In the genomic region with DNA sequence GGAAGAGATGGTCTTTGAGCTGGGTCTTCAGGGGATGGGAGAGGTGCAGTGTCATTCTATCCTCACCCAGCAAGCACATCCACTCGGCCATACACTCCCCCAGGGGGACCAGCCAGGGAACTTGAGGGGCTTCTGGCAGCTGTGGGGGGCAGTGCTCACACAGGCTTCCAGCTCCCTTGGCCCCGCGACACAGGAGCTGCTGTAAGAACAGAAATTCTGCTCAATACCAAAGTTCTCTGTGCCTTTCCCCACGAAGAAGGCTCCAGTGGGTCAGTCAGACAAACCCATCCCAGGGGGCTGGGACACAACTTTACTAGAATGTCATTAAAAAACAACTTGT, we compare ENCODE assay signal across 19 cellular contexts.
DNase-seq lines count a peak whose midpoint lies in the region; ATAC-seq and TF ChIP-seq lines count a peak whose summit lies in the region.
"Had no signal": no experiment of that assay in that cellular context is flagged by ENCODE, and none has a peak within 500 bp of the region (broad histone marks: within the 10 kb centered on the region; RNA-seq: fewer than 3 reads in every experiment).

No MANE protein-coding gene starts in this region.

- no peak for TF ChIP-seq POLR2A in spleen (IDR thresholded peaks at IDR 0.05)

- H3K9me3 Mint-ChIP-seq in nephron: no peaks in the 10 kb centered on the region
- H3K9me3 Mint-ChIP-seq in activated naive CD4-positive, alpha-beta T cell treated with anti-CD3 and anti-CD28 coated beads, Interleukin-2, amount 10 ng/mL, durations not matched to agents 7 days and 5 days: no peaks in the 10 kb centered on the region
- H3K9me3 Mint-ChIP-seq: CD14-positive monocyte, GM23338 had no signal

- no peak for TF ChIP-seq CTCF in right atrium auricular region (IDR thresholded peaks at IDR 0.05)
- no peak for TF ChIP-seq CTCF in heart right ventricle (IDR thresholded peaks at IDR 0.05)
- TF ChIP-seq CTCF in nephron (IDR thresholded peaks at IDR 0.05; ENCODE audit: unreplicated experiment in 3 of 3): no peak
- TF ChIP-seq CTCF in spleen (IDR thresholded peaks at IDR 0.05 in 8 of 11, conservative IDR thresholded peaks at IDR 0.05 in 3 of 11): no peak
- TF ChIP-seq CTCF in GM20000 (IDR thresholded peaks at IDR 0.05; ENCODE audit: extremely low read depth, missing control alignments): no peak

- CTCF ChIA-PET in activated naive CD4-positive, alpha-beta T cell treated with anti-CD3 and anti-CD28 coated beads, Interleukin-2, amount 10 ng/mL, durations not matched to agents 7 days and 5 days (lab: Charles Lee): no interaction called here

- H3K4me1 ChIP-seq in right atrium auricular region (no peaks in the 10 kb centered on the region), heart right ventricle (no peaks in the 10 kb centered on the region), spleen (no peaks in the 10 kb centered on the region)
- H3K4me1 ChIP-seq: HAP-1, SJSA1 had no signal

- no peaks in the 10 kb centered on the region for H3K9me3 ChIP-seq in right atrium auricular region
- H3K9me3 ChIP-seq in heart right ventricle: no peaks in the 10 kb centered on the region
- no peaks in the 10 kb centered on the region for H3K9me3 ChIP-seq in spleen
- H3K9me3 ChIP-seq: HAP-1, SJSA1 had no signal

- peaks cover 13% of the 10 kb centered on the region for H3K27me3 Mint-ChIP-seq in nephron (ENCODE audit: low read depth)
- no peaks in the 10 kb centered on the region for H3K27me3 Mint-ChIP-seq in activated naive CD4-positive, alpha-beta T cell treated with anti-CD3 and anti-CD28 coated beads, Interleukin-2, amount 10 ng/mL, durations not matched to agents 7 days and 5 days

- H3K36me3 Mint-ChIP-seq in nephron (ENCODE audit: low read depth): no peaks in the 10 kb centered on the region
- no peaks in the 10 kb centered on the region for H3K36me3 Mint-ChIP-seq in activated naive CD4-positive, alpha-beta T cell treated with anti-CD3 and anti-CD28 coated beads, Interleukin-2, amount 10 ng/mL, durations not matched to agents 7 days and 5 days
- H3K36me3 Mint-ChIP-seq: CD14-positive monocyte had no signal

- no peak overlapping the region for H3K4me3 ChIP-seq in right atrium auricular region
- no peak overlapping the region for H3K4me3 ChIP-seq in heart right ventricle
- H3K4me3 ChIP-seq in spleen: no peak overlapping the region
- H3K4me3 ChIP-seq: GM23338, HAP-1, SJSA1 had no signal

- H3K36me3 ChIP-seq in right atrium auricular region (no peaks in the 10 kb centered on the region), heart right ventricle (no peaks in the 10 kb centered on the region), spleen (no peaks in the 10 kb centered on the region)
- H3K36me3 ChIP-seq: HAP-1, SJSA1 had no signal

- peak; percentile 42 for DNase-seq in right atrium auricular region (ENCODE audit: low spot score)
- DNase-seq in heart right ventricle: no peak
- peak; percentile 32 for DNase-seq in spleen
- DNase-seq in activated naive CD4-positive, alpha-beta T cell treated with anti-CD3 and anti-CD28 coated beads, Interleukin-2, amount 10 ng/mL, durations not matched to agents 7 days and 5 days: no peak
- no peak for DNase-seq in GM20000 (ENCODE audit: low spot score)
- DNase-seq in hepatic stellate cell (ENCODE audit: low spot score): no peak
- DNase-seq: AML-193, KBM-7, MM.1S, NCI-H1048, NCI-H1417 treated with DMSO at 0.1 percent for 48 hours, NCI-H187, NCI-H446, NCI-H526 had no signal

- no peak overlapping the region for H3K27ac ChIP-seq in right atrium auricular region
- H3K27ac ChIP-seq in heart right ventricle: no peak overlapping the region
- no peak overlapping the region for H3K27ac ChIP-seq in spleen
- H3K27ac ChIP-seq: SJSA1 had no signal

- WGBS in heart right ventricle, 2 donors: 76 to 81% methylated on average over 4 of the region's 4 CpGs
- WGBS in spleen, 5 donors: 78 to 90% (median 86%) methylated on average over 2 to 4 of the region's 4 CpGs

- intact Hi-C loops in heart right ventricle (cut with DNase I): no loop called here
- intact Hi-C loops in spleen (cut with DNase I; ENCODE audit: low total_unique reads): no loop called here

- H3K27me3 ChIP-seq in right atrium auricular region: no peaks in the 10 kb centered on the region
- peaks cover 0 to 27% (median 14%) of the 10 kb centered on the region in 7 donors for H3K27me3 ChIP-seq in heart right ventricle
- H3K27me3 ChIP-seq in spleen (replicated peaks in 1 of 7): peaks cover 0 to 10% (median 0%) of the 10 kb centered on the region in 7 donors
- H3K27me3 ChIP-seq: SJSA1 had no signal

- no peak for ATAC-seq in heart right ventricle
- ATAC-seq: GM23338 had no signal

- H3K27ac Mint-ChIP-seq in nephron: peak overlapping the region in 2 of 3 experiments; percentile 35 to 83
- no peak overlapping the region for H3K27ac Mint-ChIP-seq in activated naive CD4-positive, alpha-beta T cell treated with anti-CD3 and anti-CD28 coated beads, Interleukin-2, amount 10 ng/mL, durations not matched to agents 7 days and 5 days
- H3K27ac Mint-ChIP-seq: CD14-positive monocyte, GM23338 had no signal

- no peak overlapping the region for H3K4me3 Mint-ChIP-seq in nephron
- H3K4me3 Mint-ChIP-seq in activated naive CD4-positive, alpha-beta T cell treated with anti-CD3 and anti-CD28 coated beads, Interleukin-2, amount 10 ng/mL, durations not matched to agents 7 days and 5 days: no peak overlapping the region
- H3K4me3 Mint-ChIP-seq: CD14-positive monocyte, GM23338 had no signal

- H3K4me1 Mint-ChIP-seq in nephron: peaks cover 32% of the 10 kb centered on the region
- H3K4me1 Mint-ChIP-seq in activated naive CD4-positive, alpha-beta T cell treated with anti-CD3 and anti-CD28 coated beads, Interleukin-2, amount 10 ng/mL, durations not matched to agents 7 days and 5 days: no peaks in the 10 kb centered on the region
- H3K4me1 Mint-ChIP-seq: CD14-positive monocyte had no signal

Comparison
In these comparisons a context has a peak if more than half of its experiments do, and no peak if none do; other contexts are left out.
1. DNase-seq: peak in right atrium auricular region (single experiment) and spleen (single experiment); none in heart right ventricle (0 of 2), activated naive CD4-positive, alpha-beta T cell treated with anti-CD3 and anti-CD28 coated beads, Interleukin-2, amount 10 ng/mL, durations not matched to agents 7 days and 5 days (single experiment), GM20000 (single experiment) and hepatic stellate cell (single experiment).